In genomic region chr1:54275349-54275748, GRCh38 we compare ENCODE assay signal across 9 cellular contexts.
DNase-seq lines count a peak whose midpoint lies in the region; ATAC-seq and TF ChIP-seq lines count a peak whose summit lies in the region.
"Had no signal": no experiment of that assay in that cellular context is flagged by ENCODE, and none has a peak within 500 bp of the region (broad histone marks: within the 10 kb centered on the region; RNA-seq: fewer than 3 reads in every experiment).

No MANE protein-coding gene starts in this region.

- H3K27ac Mint-ChIP-seq in MCF 10A (ENCODE audit: low read depth, unreplicated experiment): no peak overlapping the region
- H3K27ac Mint-ChIP-seq in GM23338: no peak overlapping the region

- no peak overlapping the region for H3K4me3 Mint-ChIP-seq in MCF 10A (ENCODE audit: unreplicated experiment)
- H3K4me3 Mint-ChIP-seq in GM23338: no peak overlapping the region

- CTCF ChIA-PET in MCF 10A (lab: Yijun Ruan, JAX) (interaction anchor here (0.6 to 1.4 kb wide), 3 partner anchors 12 to 214 kb away, joined by 3 read pairs; no protein-coding TSS in a partner anchor), mammary epithelial cell (lab: Charles Lee; ENCODE audit: low non-redundant PET) (no interaction called here)

- H3K36me3 ChIP-seq in mammary epithelial cell (ENCODE audit: insufficient read depth, low read length): no peaks in the 10 kb centered on the region
- H3K36me3 ChIP-seq in muscle layer of colon (ENCODE audit: insufficient read depth, low read length): peaks cover 4% of the 10 kb centered on the region
- H3K36me3 ChIP-seq in vagina: no peaks in the 10 kb centered on the region
- no peaks in the 10 kb centered on the region; the same call in 1 of the 2 replicates for H3K36me3 ChIP-seq in GM23338 (ENCODE audit: insufficient read depth)
- no peaks in the 10 kb centered on the region for H3K36me3 ChIP-seq in Karpas-422 (ENCODE audit: insufficient read depth, low read length)

- peaks cover 5% of the 10 kb centered on the region for H3K36me3 Mint-ChIP-seq in MCF 10A (ENCODE audit: insufficient read depth, unreplicated experiment)
- H3K36me3 Mint-ChIP-seq in GM23338 (ENCODE audit: low read depth): peaks cover 19% of the 10 kb centered on the region

- H3K9me2 ChIP-seq in GM23338 (ENCODE audit: insufficient read depth) (no peaks in the 10 kb centered on the region), Karpas-422 (replicated peaks; ENCODE audit: insufficient read depth, low read length) (no peaks in the 10 kb centered on the region)

- ATAC-seq in GM23338 (no peak), GM21515 (IDR thresholded peaks at IDR 0.05; ENCODE audit: unreplicated experiment) (no peak)

- H3F3A ChIP-seq in GM23338 (replicated peaks; ENCODE audit: low read depth): 0 out of 2 replicates have a peak, but pooled peaks cover 5% of the 10 kb centered on the region

- H3K4me1 Mint-ChIP-seq in MCF 10A (ENCODE audit: insufficient read depth, unreplicated experiment): no peaks in the 10 kb centered on the region
- peaks cover 48% of the 10 kb centered on the region for H3K4me1 Mint-ChIP-seq in GM23338

- H3K4me1 ChIP-seq in mammary epithelial cell (ENCODE audit: insufficient read depth, low read length) (peaks cover 20% of the 10 kb centered on the region), muscle layer of colon (ENCODE audit: insufficient read depth, low read length) (peaks cover 92% of the 10 kb centered on the region), vagina (peaks cover 84% of the 10 kb centered on the region), GM23338 (ENCODE audit: insufficient read depth) (peaks cover 37% of the 10 kb centered on the region), Karpas-422 (ENCODE audit: low read length) (peaks cover 12% of the 10 kb centered on the region)

- H3K9me3 Mint-ChIP-seq in MCF 10A (ENCODE audit: unreplicated experiment) (no peaks in the 10 kb centered on the region), GM23338 (no peaks in the 10 kb centered on the region)

- in situ Hi-C loops in mammary epithelial cell (cut with MboI; ENCODE audit: low sequenced_read_pairs in 2 of 2): no loop called here

- dilution Hi-C loops in mammary epithelial cell (cut with HindIII; ENCODE audit: low sequenced_read_pairs): loop anchor here (5.0 kb wide), 2 partner anchors 38 to 52 kb away; no protein-coding TSS in a partner anchor

- POLR2A ChIA-PET in MCF 10A (lab: Yijun Ruan, JAX): no interaction called here

- H3K9ac ChIP-seq in mammary epithelial cell (ENCODE audit: insufficient read depth, low read length) (no peak overlapping the region), muscle layer of colon (ENCODE audit: low read length) (no peak overlapping the region), Karpas-422 (ENCODE audit: low read length) (no peak overlapping the region)

- H3K27ac ChIP-seq in mammary epithelial cell (ENCODE audit: insufficient read depth, low read depth, low read length) (no peak overlapping the region), muscle layer of colon (ENCODE audit: low read depth, low read length) (peak overlapping the region; percentile 92), vagina (peak overlapping the region; percentile 97), GM23338 (ENCODE audit: low read depth) (no peak overlapping the region), Karpas-422 (ENCODE audit: low read length) (no peak overlapping the region)

- TF ChIP-seq POLR2A in vagina (IDR thresholded peaks at IDR 0.05): no peak

- H3K9me3 ChIP-seq in mammary epithelial cell (replicated peaks; ENCODE audit: insufficient read depth, low read length) (no peaks in the 10 kb centered on the region), muscle layer of colon (ENCODE audit: low read length) (no peaks in the 10 kb centered on the region), vagina (no peaks in the 10 kb centered on the region), Karpas-422 (ENCODE audit: low read length) (no peaks in the 10 kb centered on the region)

- TF ChIP-seq CTCF in MCF 10A (IDR thresholded peaks at IDR 0.05; ENCODE audit: unreplicated experiment) (no peak), mammary epithelial cell (conservative IDR thresholded peaks at IDR 0.05 in 1 of 2, IDR thresholded peaks at IDR 0.05 in 1 of 2; ENCODE audit: extremely low read depth in 1 of 2, insufficient read depth in 1 of 2, low read depth in 1 of 2, low read length in 2 of 2) (peak in 1 of 2 donors; percentile 40), epithelial cell of esophagus (IDR thresholded peaks at IDR 0.05; ENCODE audit: insufficient read depth, low read depth, low read length, missing control alignments) (peak; percentile 32), vagina (IDR thresholded peaks at IDR 0.05) (no peak), GM23338 (conservative IDR thresholded peaks at IDR 0.05; ENCODE audit: low read depth in 2 of 2) (peak in 1 of 2 experiments; percentile 28; a peak in 1 of 4 replicates)

- H3K27me3 Mint-ChIP-seq in MCF 10A (ENCODE audit: insufficient read depth, unreplicated experiment): no peaks in the 10 kb centered on the region
- H3K27me3 Mint-ChIP-seq in GM23338 (ENCODE audit: insufficient read depth, low read depth, poor library complexity): peaks cover 32% of the 10 kb centered on the region

- no peak overlapping the region for H3K4me2 ChIP-seq in mammary epithelial cell (ENCODE audit: insufficient read depth, low read depth, low read length)
- H3K4me2 ChIP-seq in GM23338: no peak overlapping the region
- H3K4me2 ChIP-seq in Karpas-422 (ENCODE audit: low read depth, low read length, poor library complexity, severe bottlenecking): no peak overlapping the region

- H3K27me3 ChIP-seq in mammary epithelial cell (ENCODE audit: insufficient read depth, low read length) (no peaks in the 10 kb centered on the region), muscle layer of colon (ENCODE audit: control insufficient read depth in 1 of 2, insufficient read depth in 2 of 2, low read length in 2 of 2) (no peaks in the 10 kb centered on the region), vagina (no peaks in the 10 kb centered on the region), GM23338 (ENCODE audit: insufficient read depth) (no peaks in the 10 kb centered on the region), Karpas-422 (ENCODE audit: low read length) (no peaks in the 10 kb centered on the region)

- intact Hi-C loops in MCF 10A (cut with micrococcal nuclease) (loop anchor here (10.0 kb wide), 1 partner anchor 161 kb away; no protein-coding TSS in a partner anchor), mammary epithelial cell (cut with micrococcal nuclease) (loop anchor here (2.0 to 10.0 kb wide), 2 partner anchors 129 to 213 kb away; partner anchors contain the start of gene SSBP3), vagina (cut with DNase I) (no loop called here)

- 27% methylated on average over 2 of the region's 3 CpGs for WGBS in mammary epithelial cell (ENCODE audit: low coverage, missing lambda C conversion rate)

- H4K20me1 ChIP-seq in mammary epithelial cell (ENCODE audit: insufficient read depth, low read length) (no peaks in the 10 kb centered on the region), GM23338 (replicated peaks; ENCODE audit: insufficient read depth) (peaks cover 26% of the 10 kb centered on the region), Karpas-422 (ENCODE audit: insufficient read depth, low read depth, low read length) (0 out of 2 replicates have a peak, but pooled peaks cover 3% of the 10 kb centered on the region)

- H3K79me2 ChIP-seq in mammary epithelial cell (ENCODE audit: insufficient read depth, low read length) (no peaks in the 10 kb centered on the region), GM23338 (replicated peaks; ENCODE audit: insufficient read depth) (peaks cover 74% of the 10 kb centered on the region), Karpas-422 (ENCODE audit: low read length) (no peaks in the 10 kb centered on the region)

- DNase-seq in MCF 10A (ENCODE audit: unreplicated experiment) (peak; percentile 30), mammary epithelial cell (no peak), epithelial cell of esophagus (ENCODE audit: low read depth) (peak; percentile 42), vagina (ENCODE audit: extremely low spot score in 2 of 2) (no peak), GM23338 (ENCODE audit: low spot score) (no peak), Karpas-422 (no peak)
- DNase-seq: NCI-H510A treated with DMSO at 0.1 percent for 48 hours had no signal

- BruUV-seq in MCF 10A (replicated peaks; lab: Mats Ljungman, UMichigan) (no TSS peak), mammary epithelial cell (replicated peaks; lab: Mats Ljungman, UMichigan) (no TSS peak)

- no peak overlapping the region for H3K4me3 ChIP-seq in mammary epithelial cell (replicated peaks in 1 of 3; ENCODE audit: insufficient read depth in 1 of 3, low read depth in 2 of 3, low read length in 3 of 3)
- H3K4me3 ChIP-seq in epithelial cell of esophagus (ENCODE audit: low read length): no peak overlapping the region
- no peak overlapping the region for H3K4me3 ChIP-seq in muscle layer of colon (ENCODE audit: low read depth in 1 of 2, low read length in 2 of 2)
- no peak overlapping the region for H3K4me3 ChIP-seq in vagina
- no peak overlapping the region for H3K4me3 ChIP-seq in GM23338
- no peak overlapping the region for H3K4me3 ChIP-seq in Karpas-422 (ENCODE audit: low read length)

- H2AFZ ChIP-seq in mammary epithelial cell (ENCODE audit: low read depth, low read length) (no peak overlapping the region), GM23338 (no peak overlapping the region), Karpas-422 (ENCODE audit: low read length) (no peak overlapping the region)

TF ChIP-seq in GM23338, 12 proteins besides CTCF, POLR2A, EP300 and RAD21 (continues in another document):
- TF ChIP-seq NANOG (IDR thresholded peaks at IDR 0.05; ENCODE audit: borderline replicate concordance) (no peak), ZNF114 (CRISPR knock-in tag; IDR thresholded peaks at IDR 0.05) (no peak)

Comparison
In these comparisons a context has a peak if more than half of its experiments do, and no peak if none do; other contexts are left out.
1. DNase-seq: peak in MCF 10A (single experiment) and epithelial cell of esophagus (single experiment); none in mammary epithelial cell (single experiment), vagina (0 of 2), GM23338 (single experiment) and Karpas-422 (single experiment).
2. H3K27ac ChIP-seq: peak in muscle layer of colon (single experiment) and vagina (single experiment); none in mammary epithelial cell (single experiment), GM23338 (single experiment) and Karpas-422 (single experiment).